8 cellular contexts compared by ENCODE assay signal in genomic region chr3:120450914-120451669, GRCh38. TPM values are rescaled to one million over a fixed set of nuclear protein-coding genes. Genes with fewer than 3 reads are reported as not detected.
DNase-seq lines count a peak whose midpoint lies in the region; ATAC-seq and TF ChIP-seq lines count a peak whose summit lies in the region.

FSTL1 (minus strand) TSS chr3:120450992; CDS start chr3:120450746, 246 bp downstream.

- no peaks in the 10 kb centered on the region for H3K9me3 Mint-ChIP-seq in activated naive CD4-positive, alpha-beta T cell treated with anti-CD3 and anti-CD28 coated beads, Interleukin-2, amount 50 U/mL, for 72 hours

- peaks cover 0 to 8% of the 10 kb centered on the region in 2 donors for H3K36me3 Mint-ChIP-seq in activated naive CD4-positive, alpha-beta T cell treated with anti-CD3 and anti-CD28 coated beads, Interleukin-2, amount 50 U/mL, for 72 hours

- H3K27ac Mint-ChIP-seq in activated naive CD4-positive, alpha-beta T cell treated with anti-CD3 and anti-CD28 coated beads, Interleukin-2, amount 50 U/mL, for 72 hours, result no peak within 1 kb of the TSS

- intact Hi-C loops in Right ventricle myocardium inferior (cut with DNase I), result loop anchor here (1.0 to 2.0 kb wide), 3 partner anchors 32 to 105 kb away; no protein-coding TSS in a partner anchor

- peak; percentile 3 to 56 for ATAC-seq in activated naive CD4-positive, alpha-beta T cell treated with anti-CD3 and anti-CD28 coated beads, Interleukin-2, amount 50 U/mL, for 72 hours
- ATAC-seq in Right ventricle myocardium inferior (peak; percentile 85), omental fat pad (ENCODE audit: low FRiP score) (peak; percentile 48), GM18868 (IDR thresholded peaks at IDR 0.05; ENCODE audit: unreplicated experiment) (no peak)

- DNase-seq in activated gamma-delta T cell (lab: John Stamatoyannopoulos, UW) (peak; percentile 8), activated gamma-delta T cell treated with Interleukin-2 at 50 U/mL for 16 hours (no peak), Right ventricle myocardium inferior (ENCODE audit: missing footprints) (peak; percentile 74), omental fat pad (ENCODE audit: low spot score) (no peak), NCI-H510A treated with DMSO at 0.1 percent for 48 hours (lab: John Stamatoyannopoulos, UW) (no peak), NCI-H226 (no peak)
- DNase-seq in activated naive CD4-positive, alpha-beta T cell treated with anti-CD3 and anti-CD28 coated beads, Interleukin-2, amount 50 U/mL, for 72 hours (ENCODE audit: low spot score in 2 of 2), result no peak

- no peak for TF ChIP-seq CTCF in omental fat pad (IDR thresholded peaks at IDR 0.05)

RNA-seq across cellular contexts. Expression of gene FSTL1, which starts in this region (rescaled TPM):
- total RNA-seq in activated naive CD4-positive, alpha-beta T cell treated with anti-CD3 and anti-CD28 coated beads, Interleukin-2, amount 50 U/mL, for 72 hours, result 1 to 10 TPM in 1 of 2 donors, under 1 TPM in 1; 0.39 to 3.0 TPM
- total RNA-seq in Right ventricle myocardium inferior, result 217 TPM
- 100 to 1,000 TPM; 532 to 861 (median 705) TPM for total RNA-seq in omental fat pad

Comparison
In these comparisons a context has a peak if more than half of its experiments do, and no peak if none do; other contexts are left out.
1. RNA of gene FSTL1 (total RNA-seq): 532 to 861 TPM in omental fat pad and 217 TPM in Right ventricle myocardium inferior (single experiment); 0.39 to 3.0 TPM in activated naive CD4-positive, alpha-beta T cell treated with anti-CD3 and anti-CD28 coated beads, Interleukin-2, amount 50 U/mL, for 72 hours; every median in the first group is over 10 times any median in the second.
2. DNase-seq: peak in activated gamma-delta T cell (single experiment) and Right ventricle myocardium inferior (single experiment); none in activated gamma-delta T cell treated with Interleukin-2 at 50 U/mL for 16 hours (single experiment), activated naive CD4-positive, alpha-beta T cell treated with anti-CD3 and anti-CD28 coated beads, Interleukin-2, amount 50 U/mL, for 72 hours (0 of 2), omental fat pad (single experiment), NCI-H510A treated with DMSO at 0.1 percent for 48 hours (single experiment) and NCI-H226 (single experiment).